ENCODE assay signal across 23 cellular contexts in genomic region chr5:109996246-109996645, GRCh38.
"Had no signal": no experiment of that assay in that cellular context is flagged by ENCODE, and none has a peak within 500 bp of the region (broad histone marks: within the 10 kb centered on the region; RNA-seq: fewer than 3 reads in every experiment).

No MANE protein-coding gene starts in this region.

- H3K27ac ChIP-seq: colonic mucosa, esophagus muscularis mucosa, foreskin keratinocyte, lower lobe of right lung, prostate gland, suprapubic skin had no signal

- H3K36me3 Mint-ChIP-seq: brain, type B pancreatic cell had no signal

- H3K27me3 Mint-ChIP-seq: activated naive CD8-positive, alpha-beta T cell treated with anti-CD3 and anti-CD28 coated beads for 36 hours; brain; stimulated activated naive CD8-positive, alpha-beta T cell treated with anti-CD3 and anti-CD28 coated beads, Interleukin-15, amount 100 ng/mL, for 72 hours; type B pancreatic cell had no signal

- ATAC-seq: foreskin keratinocyte; lower lobe of right lung; right cardiac atrium; stimulated activated naive CD8-positive, alpha-beta T cell treated with anti-CD3 and anti-CD28 coated beads, Interleukin-15, amount 100 ng/mL, for 72 hours had no signal

- H3K9me3 Mint-ChIP-seq: nephron, type B pancreatic cell had no signal

- DNase-seq: activated CD4-positive, alpha-beta T cell treated with anti-CD3 and anti-CD28 coated beads, Interleukin-2, amount 50 U/mL, for 4 hours; activated naive CD4-positive, alpha-beta T cell; activated naive CD8-positive, alpha-beta T cell treated with anti-CD3 and anti-CD28 coated beads for 36 hours; amygdala; central memory CD4-positive, alpha-beta T cell; colonic mucosa; foreskin keratinocyte; head of caudate nucleus; lower lobe of right lung; right cardiac atrium; small intestine; stimulated activated CD4-positive, alpha-beta T cell treated with anti-CD3 and anti-CD28 coated beads, Interleukin-15, amount 100 ng/mL, for 24 hours; stimulated activated CD4-positive, alpha-beta T cell treated with anti-CD3 and anti-CD28 coated beads, Interleukin-4, amount 100 ng/mL, for 1 hour; stimulated activated naive CD8-positive, alpha-beta T cell treated with anti-CD3 and anti-CD28 coated beads, Interleukin-15, amount 100 ng/mL, for 72 hours; SW 1271; T-helper 2 cell had no signal

- H3K4me3 ChIP-seq: colonic mucosa, esophagus muscularis mucosa, lower lobe of right lung, prostate gland, suprapubic skin had no signal

- H3K27me3 ChIP-seq: colonic mucosa, esophagus muscularis mucosa, suprapubic skin had no signal

- H3K9me3 ChIP-seq: colonic mucosa, esophagus muscularis mucosa, lower lobe of right lung, prostate gland, suprapubic skin had no signal

- H3K4me1 ChIP-seq: colonic mucosa, foreskin keratinocyte, prostate gland had no signal

- H3K36me3 ChIP-seq: colonic mucosa, esophagus muscularis mucosa, lower lobe of right lung, prostate gland, suprapubic skin had no signal

- H3K4me3 Mint-ChIP-seq: activated naive CD8-positive, alpha-beta T cell treated with anti-CD3 and anti-CD28 coated beads for 36 hours; activated T-helper 1 cell treated with anti-CD3 and anti-CD28 coated beads, Interleukin-12 subunit alpha, Interleukin-12 subunit beta, Interleukin-2, Interleukin-4 antibody, amounts not matched to agents 30 ng/mL and 10 ng/mL and 1 ng/mL, durations not matched to agents 14 hours and 24 hours and 36 hours; nephron; stimulated activated naive CD8-positive, alpha-beta T cell treated with anti-CD3 and anti-CD28 coated beads, Interleukin-15, amount 100 ng/mL, for 72 hours; type B pancreatic cell had no signal

- H3K27ac Mint-ChIP-seq: activated naive CD8-positive, alpha-beta T cell treated with anti-CD3 and anti-CD28 coated beads for 36 hours; activated T-helper 1 cell treated with anti-CD3 and anti-CD28 coated beads, Interleukin-12 subunit alpha, Interleukin-12 subunit beta, Interleukin-2, Interleukin-4 antibody, amounts not matched to agents 30 ng/mL and 10 ng/mL and 1 ng/mL, durations not matched to agents 14 hours and 24 hours and 36 hours; stimulated activated naive CD8-positive, alpha-beta T cell treated with anti-CD3 and anti-CD28 coated beads, Interleukin-15, amount 100 ng/mL, for 72 hours; type B pancreatic cell had no signal
